In genomic region chr1:64505944-64506658, GRCh38 we compare ENCODE assay signal across 8 cellular contexts. TPM values are rescaled to one million over a fixed set of nuclear protein-coding genes. Genes with fewer than 3 reads are reported as not detected.
DNase-seq lines count a peak whose midpoint lies in the region; ATAC-seq and TF ChIP-seq lines count a peak whose summit lies in the region.

No MANE protein-coding gene starts in this region.

- no peaks in the 10 kb centered on the region for H3K27me3 Mint-ChIP-seq in activated naive CD8-positive, alpha-beta T cell treated with anti-CD3 and anti-CD28 coated beads, Interleukin-2, amount 10 ng/mL, durations not matched to agents 7 days and 5 days

- H3K27me3 ChIP-seq in hepatocyte, result no peaks in the 10 kb centered on the region

- ATAC-seq in activated naive CD8-positive, alpha-beta T cell treated with anti-CD3 and anti-CD28 coated beads, Interleukin-2, amount 10 ng/mL, durations not matched to agents 7 days and 5 days (ENCODE audit: low read depth), result peak; percentile 37
- ATAC-seq in GM21360 (IDR thresholded peaks at IDR 0.05; ENCODE audit: unreplicated experiment) (no peak), HG03565 (IDR thresholded peaks at IDR 0.05; ENCODE audit: unreplicated experiment) (no peak)

- H3K9me3 Mint-ChIP-seq in activated naive CD8-positive, alpha-beta T cell treated with anti-CD3 and anti-CD28 coated beads, Interleukin-2, amount 10 ng/mL, durations not matched to agents 7 days and 5 days, result no peaks in the 10 kb centered on the region

- 21% methylated on average over 15 of the region's 15 CpGs for WGBS in hepatocyte (ENCODE audit: low lambda C conversion rate, missing lambda C conversion rate)

- H3K79me2 ChIP-seq in hepatocyte, result peaks cover 90% of the 10 kb centered on the region

- peaks cover 11% of the 10 kb centered on the region for H4K20me1 ChIP-seq in hepatocyte (ENCODE audit: insufficient read depth, poor library complexity, severe bottlenecking)

- peak overlapping the region; percentile 31 for H3K4me3 ChIP-seq in hepatocyte

- no peaks in the 10 kb centered on the region for H3K9me2 ChIP-seq in hepatocyte (replicated peaks; ENCODE audit: insufficient read depth)

- H3K36me3 ChIP-seq in hepatocyte (replicated peaks; ENCODE audit: insufficient read depth, low read depth), result no peaks in the 10 kb centered on the region

- H3K4me2 ChIP-seq in hepatocyte, result peak overlapping the region; percentile 86

- peak overlapping the region; percentile 90 for H3K27ac Mint-ChIP-seq in activated naive CD8-positive, alpha-beta T cell treated with anti-CD3 and anti-CD28 coated beads, Interleukin-2, amount 10 ng/mL, durations not matched to agents 7 days and 5 days

- POLR2A ChIA-PET in activated naive CD8-positive, alpha-beta T cell treated with anti-CD3 and anti-CD28 coated beads, Interleukin-2, amount 10 ng/mL, durations not matched to agents 7 days and 5 days (lab: Charles Lee), result no interaction called here

- H3K4me1 ChIP-seq in hepatocyte (ENCODE audit: insufficient read depth), result peaks cover 29% of the 10 kb centered on the region

- H3K4me1 Mint-ChIP-seq in activated naive CD8-positive, alpha-beta T cell treated with anti-CD3 and anti-CD28 coated beads, Interleukin-2, amount 10 ng/mL, durations not matched to agents 7 days and 5 days, result peaks cover 14% of the 10 kb centered on the region

- peak overlapping the region; percentile 66 for H2AFZ ChIP-seq in hepatocyte

- no peak for TF ChIP-seq CTCF in hepatocyte (IDR thresholded peaks at IDR 0.05; ENCODE audit: poor library complexity)

- DNase-seq in DMS153 treated with DMSO at 0.1 percent for 48 hours (lab: John Stamatoyannopoulos, UW; ENCODE audit: unreplicated experiment), result peak; percentile 94
- DNase-seq in NCI-H2227 treated with DMSO at 0.1 percent for 48 hours (lab: John Stamatoyannopoulos, UW), result peak; percentile 54
- no peak for DNase-seq in activated naive CD8-positive, alpha-beta T cell treated with anti-CD3 and anti-CD28 coated beads, Interleukin-2, amount 10 ng/mL, durations not matched to agents 7 days and 5 days
- peak; percentile 69 for DNase-seq in hepatocyte (ENCODE audit: low spot score)
- DNase-seq in stimulated activated CD4-positive, alpha-beta T cell treated with anti-CD3 and anti-CD28 coated beads, Interleukin-1b, Interleukin-23, amount 100 ng/mL, for 48 hours, result peak; percentile 5
- DNase-seq in NK-92 (lab: John Stamatoyannopoulos, UW; ENCODE audit: unreplicated experiment), result no peak

- no peaks in the 10 kb centered on the region for H3K36me3 Mint-ChIP-seq in activated naive CD8-positive, alpha-beta T cell treated with anti-CD3 and anti-CD28 coated beads, Interleukin-2, amount 10 ng/mL, durations not matched to agents 7 days and 5 days

- H3K9me3 ChIP-seq in hepatocyte (ENCODE audit: low read depth), result no peaks in the 10 kb centered on the region

- peak overlapping the region; percentile 90 for H3K27ac ChIP-seq in hepatocyte

- H3K4me3 Mint-ChIP-seq in activated naive CD8-positive, alpha-beta T cell treated with anti-CD3 and anti-CD28 coated beads, Interleukin-2, amount 10 ng/mL, durations not matched to agents 7 days and 5 days, result peak overlapping the region; percentile 92

RNA-seq across cellular contexts. Expression of gene CACHD1, which starts 36.2 kb away (rescaled TPM):
- under 1 TPM; 0.82 to 0.91 TPM for total RNA-seq in activated naive CD8-positive, alpha-beta T cell treated with anti-CD3 and anti-CD28 coated beads, Interleukin-2, amount 10 ng/mL, durations not matched to agents 7 days and 5 days
- 35.1 and 39.7 TPM in 2 replicates for total RNA-seq in hepatocyte
- 16.7 and 23.8 TPM in 2 replicates for polyA plus RNA-seq in hepatocyte

Comparison
In these comparisons a context has a peak if more than half of its experiments do, and no peak if none do; other contexts are left out.
1. DNase-seq: peak in DMS153 treated with DMSO at 0.1 percent for 48 hours (single experiment), NCI-H2227 treated with DMSO at 0.1 percent for 48 hours (single experiment), hepatocyte (single experiment) and stimulated activated CD4-positive, alpha-beta T cell treated with anti-CD3 and anti-CD28 coated beads, Interleukin-1b, Interleukin-23, amount 100 ng/mL, for 48 hours (single experiment); none in activated naive CD8-positive, alpha-beta T cell treated with anti-CD3 and anti-CD28 coated beads, Interleukin-2, amount 10 ng/mL, durations not matched to agents 7 days and 5 days (single experiment) and NK-92 (single experiment).
2. RNA of gene CACHD1, which starts 36.2 kb away (total RNA-seq): 35.1 to 39.7 TPM in hepatocyte; 0.82 to 0.91 TPM in activated naive CD8-positive, alpha-beta T cell treated with anti-CD3 and anti-CD28 coated beads, Interleukin-2, amount 10 ng/mL, durations not matched to agents 7 days and 5 days; every median in the first group is over 10 times any median in the second.